ENCODE assay signal across 8 cellular contexts in the genomic region with DNA sequence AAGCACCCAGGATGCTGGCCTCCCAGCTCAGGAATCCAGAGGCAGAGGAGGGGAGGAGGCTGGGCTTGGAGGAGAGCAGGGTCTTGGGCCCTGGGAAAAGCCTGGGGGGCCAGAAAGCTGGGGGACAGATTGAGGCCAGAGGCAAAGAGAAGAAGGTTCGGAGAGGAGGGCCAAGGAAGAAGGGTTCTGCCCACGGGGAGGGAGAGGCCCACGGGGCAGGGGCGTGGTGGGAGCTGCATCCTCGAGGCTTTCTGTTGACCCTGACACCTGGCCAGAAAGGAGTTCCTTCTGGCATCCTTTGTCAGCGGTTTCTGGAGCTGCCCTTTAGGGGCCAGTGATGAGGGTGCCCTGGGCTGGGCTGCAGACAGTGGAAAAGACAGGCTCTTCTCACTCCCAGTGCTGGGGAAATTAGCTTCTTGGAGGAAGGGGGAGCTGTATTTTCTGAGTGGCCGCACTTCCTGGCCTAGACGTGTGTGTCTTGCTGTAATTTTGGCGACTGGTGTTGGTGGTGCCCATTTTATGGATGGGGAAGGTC.
DNase-seq lines count a peak whose midpoint lies in the region; ATAC-seq and TF ChIP-seq lines count a peak whose summit lies in the region.

No MANE protein-coding gene starts in this region.

- H3K4me1 ChIP-seq in GM23248 (ENCODE audit: insufficient read depth): peaks cover 52% of the 10 kb centered on the region
- peaks cover 43% of the 10 kb centered on the region for H3K4me1 ChIP-seq in smooth muscle cell (ENCODE audit: low read depth)

- POLR2A ChIA-PET in activated CD8-positive, alpha-beta T cell treated with anti-CD3 and anti-CD28 coated beads for 36 hours (lab: Charles Lee): interaction anchor here (0.8 to 16.3 kb wide), 11 partner anchors 11 to 509 kb away, joined by 3 to 410 read pairs (median 4); a partner anchor contains a TSS

- ATAC-seq in activated CD8-positive, alpha-beta T cell treated with anti-CD3 and anti-CD28 coated beads for 36 hours: no peak
- ATAC-seq in HG03196 (IDR thresholded peaks at IDR 0.05; ENCODE audit: unreplicated experiment) (no peak), HG03571 (IDR thresholded peaks at IDR 0.05; ENCODE audit: unreplicated experiment) (no peak)

- DNase-seq in GM23248 (no peak), glutamatergic neuron (no peak), smooth muscle cell (lab: John Stamatoyannopoulos, UW; ENCODE audit: unreplicated experiment) (no peak), HuH-7 (ENCODE audit: low spot score) (no peak), NCI-H82 treated with DMSO at 0.1 percent for 48 hours (lab: John Stamatoyannopoulos, UW; ENCODE audit: unreplicated experiment) (no peak)
- DNase-seq in activated CD8-positive, alpha-beta T cell treated with anti-CD3 and anti-CD28 coated beads for 36 hours: no peak

- H3K9me3 Mint-ChIP-seq in activated CD8-positive, alpha-beta T cell treated with anti-CD3 and anti-CD28 coated beads for 36 hours: no peaks in the 10 kb centered on the region
- H3K9me3 Mint-ChIP-seq in glutamatergic neuron (ENCODE audit: unreplicated experiment): peaks cover 21% of the 10 kb centered on the region

- H3K27ac Mint-ChIP-seq in activated CD8-positive, alpha-beta T cell treated with anti-CD3 and anti-CD28 coated beads for 36 hours: peak overlapping the region; percentile 96
- peak overlapping the region; percentile 99 for H3K27ac Mint-ChIP-seq in glutamatergic neuron (ENCODE audit: unreplicated experiment)

- H3F3A ChIP-seq in GM23248 (ENCODE audit: insufficient read depth) (peaks cover 44% of the 10 kb centered on the region), smooth muscle cell (ENCODE audit: low read depth) (peaks cover 34% of the 10 kb centered on the region)

- no peaks in the 10 kb centered on the region for H3K36me3 ChIP-seq in GM23248 (ENCODE audit: low read depth)
- no peaks in the 10 kb centered on the region for H3K36me3 ChIP-seq in smooth muscle cell (ENCODE audit: low read depth)

- H3K4me1 Mint-ChIP-seq in activated CD8-positive, alpha-beta T cell treated with anti-CD3 and anti-CD28 coated beads for 36 hours (ENCODE audit: low read depth): peaks cover 50% of the 10 kb centered on the region
- peaks cover 31% of the 10 kb centered on the region for H3K4me1 Mint-ChIP-seq in glutamatergic neuron (ENCODE audit: low read depth, unreplicated experiment)

- no peaks in the 10 kb centered on the region for H3K27me3 Mint-ChIP-seq in activated CD8-positive, alpha-beta T cell treated with anti-CD3 and anti-CD28 coated beads for 36 hours
- H3K27me3 Mint-ChIP-seq in glutamatergic neuron (ENCODE audit: unreplicated experiment): peaks cover 21% of the 10 kb centered on the region

- H3K4me3 ChIP-seq in GM23248: peak overlapping the region; percentile 61; the same call in 1 of the 2 replicates
- H3K4me3 ChIP-seq in smooth muscle cell: peak overlapping the region; percentile 62

- no peak for TF ChIP-seq CTCF in activated CD8-positive, alpha-beta T cell treated with anti-CD3 and anti-CD28 coated beads for 36 hours (IDR thresholded peaks at IDR 0.05)
- no peak for TF ChIP-seq CTCF in glutamatergic neuron (IDR thresholded peaks at IDR 0.05; ENCODE audit: partially characterized antibody, unreplicated experiment)
- TF ChIP-seq CTCF in smooth muscle cell (IDR thresholded peaks at IDR 0.05; ENCODE audit: borderline replicate concordance, insufficient read depth, poor library complexity, severe bottlenecking): no peak

- no peaks in the 10 kb centered on the region for H3K9me2 ChIP-seq in GM23248 (ENCODE audit: insufficient read depth)

- H3K9me3 ChIP-seq in GM23248 (ENCODE audit: low read depth) (no peaks in the 10 kb centered on the region), smooth muscle cell (replicated peaks; ENCODE audit: low read depth) (no peaks in the 10 kb centered on the region)

- intact Hi-C loops in activated CD8-positive, alpha-beta T cell treated with anti-CD3 and anti-CD28 coated beads for 36 hours (cut with micrococcal nuclease): no loop called here

- H3K9ac ChIP-seq in GM23248: peak overlapping the region; percentile 74
- peak overlapping the region; percentile 68 for H3K9ac ChIP-seq in smooth muscle cell (ENCODE audit: low read depth)

- H2AFZ ChIP-seq in GM23248: no peak overlapping the region
- H2AFZ ChIP-seq in smooth muscle cell (ENCODE audit: low read depth): no peak overlapping the region

- peaks cover 96% of the 10 kb centered on the region for H3K79me2 ChIP-seq in GM23248 (ENCODE audit: insufficient read depth)
- H3K79me2 ChIP-seq in smooth muscle cell (ENCODE audit: low read depth): peaks cover 54% of the 10 kb centered on the region

- H3K27me3 ChIP-seq in GM23248 (replicated peaks; ENCODE audit: insufficient read depth): no peaks in the 10 kb centered on the region
- no peaks in the 10 kb centered on the region for H3K27me3 ChIP-seq in smooth muscle cell (ENCODE audit: low read depth)

- peak overlapping the region; percentile 69 for H3K27ac ChIP-seq in GM23248
- peak overlapping the region; percentile 94 for H3K27ac ChIP-seq in smooth muscle cell (ENCODE audit: low read depth)

- H3K4me2 ChIP-seq in GM23248 (ENCODE audit: unreplicated experiment) (peak overlapping the region; percentile 89), smooth muscle cell (peak overlapping the region; percentile 93)

- CTCF ChIA-PET in activated CD8-positive, alpha-beta T cell treated with anti-CD3 and anti-CD28 coated beads for 36 hours (lab: Charles Lee): interaction anchor here (1.2 to 8.1 kb wide), 5 partner anchors 8 to 49 kb away, joined by 3 to 70 read pairs (median 5); no protein-coding TSS in a partner anchor

- peaks cover 68% of the 10 kb centered on the region for H3K36me3 Mint-ChIP-seq in activated CD8-positive, alpha-beta T cell treated with anti-CD3 and anti-CD28 coated beads for 36 hours (ENCODE audit: low read depth)
- no peaks in the 10 kb centered on the region for H3K36me3 Mint-ChIP-seq in glutamatergic neuron (ENCODE audit: unreplicated experiment)

- in situ Hi-C loops in GM23248 (cut with MboI): no loop called here

- peak overlapping the region; percentile 84 for H3K4me3 Mint-ChIP-seq in activated CD8-positive, alpha-beta T cell treated with anti-CD3 and anti-CD28 coated beads for 36 hours
- H3K4me3 Mint-ChIP-seq in glutamatergic neuron (ENCODE audit: unreplicated experiment): peak overlapping the region; percentile 98

- 28 to 38% methylated on average over 6 to 9 of the region's 9 CpGs for whole genome bisulfite sequencing in GM23248 (ENCODE audit: low coverage in 1 of 2, low lambda C conversion rate in 2 of 2, missing lambda C conversion rate in 2 of 2), 2 experiments
- 52% methylated on average over 8 of the region's 9 CpGs for WGBS in smooth muscle cell (ENCODE audit: low lambda C conversion rate)

- 0 out of 2 replicates have a peak, but pooled peaks cover 5% of the 10 kb centered on the region for H4K20me1 ChIP-seq in GM23248 (ENCODE audit: insufficient read depth)
- H4K20me1 ChIP-seq in smooth muscle cell (ENCODE audit: low read depth): peaks cover 100% of the 10 kb centered on the region
